In genomic region chr1:15896856-15897602, GRCh38 we compare ENCODE assay signal across 7 cellular contexts. TPM values are rescaled to one million over a fixed set of nuclear protein-coding genes. Genes with fewer than 3 reads are reported as not detected.
A peak's percentile ranks its signal among the peaks of the same experiment; 100 is the strongest.
DNase-seq lines count a peak whose midpoint lies in the region; ATAC-seq, FAIRE-seq and TF ChIP-seq lines count a peak whose summit lies in the region.
"Not testable (repeated sequence)": the region's sequence is repeated elsewhere in the genome, so short reads cannot be mapped to it uniquely, and the experiment has no call there.

No MANE protein-coding gene starts in this region.

- H3K36me3 ChIP-seq in PC-9 (ENCODE audit: low read depth); astrocyte (ENCODE audit: insufficient read depth, low read length): not testable (repeated sequence)
- peaks cover 0 to 12% of the 10 kb centered on the region in 2 experiments; a peak in 4 of 5 replicates for H3K36me3 ChIP-seq in HepG2 (replicated peaks in 1 of 2; ENCODE audit: control insufficient read depth in 1 of 2, insufficient read depth in 2 of 2, low read length in 2 of 2)

- not testable (repeated sequence) for H3K27me3 ChIP-seq in PC-9 (ENCODE audit: insufficient read depth, low read depth); astrocyte (ENCODE audit: insufficient read depth, low read length); HepG2 (ENCODE audit: control insufficient read depth in 1 of 2, insufficient read depth in 2 of 2, low read length in 2 of 2)

- not testable (repeated sequence) for H3K4me1 ChIP-seq in PC-9 (replicated peaks; ENCODE audit: insufficient read depth); astrocyte (ENCODE audit: insufficient read depth, low read length); HepG2 (ENCODE audit: insufficient read depth, low read length)

- not testable (repeated sequence) for H2AFZ ChIP-seq in PC-9; astrocyte (ENCODE audit: low read depth, low read length); HepG2 (ENCODE audit: low read length)

- not testable (repeated sequence) for H3K4me2 ChIP-seq in PC-9; astrocyte (ENCODE audit: low read length); HepG2 (ENCODE audit: low read depth, low read length)

- peaks cover 45% of the 10 kb centered on the region for H3K4me1 Mint-ChIP-seq in activated B cell treated with CpG ODN at 0.5 μM for 24 hours
- not testable (repeated sequence) for H3K4me1 Mint-ChIP-seq in astrocyte (ENCODE audit: low read depth, unreplicated experiment)

- intact Hi-C loops in PC-9 (cut with micrococcal nuclease; ENCODE audit: unreplicated experiment); activated B cell treated with CpG ODN at 0.5 μM for 24 hours (cut with micrococcal nuclease); HepG2 (cut with micrococcal nuclease; ENCODE audit: unreplicated experiment): not testable (repeated sequence)

- in situ Hi-C loops in Caki2 (cut with HindIII; ENCODE audit: low pct_unique_long_range_greater_than_20kb, low sequenced_read_pairs); HepG2 (cut with HindIII; ENCODE audit: extremely low pct_ligation_motif_present, low pct_unique_long_range_greater_than_20kb): not testable (repeated sequence)

- TF ChIP-seq POLR2A in HepG2 (IDR thresholded peaks at IDR 0.05; ENCODE audit: insufficient read depth in 1 of 2, low read depth in 2 of 2, low read length in 2 of 2): not testable (repeated sequence)

- POLR2A ChIA-PET in PC-9 (lab: Charles Lee; ENCODE audit: unreplicated experiment) (interaction anchor here (0.6 kb wide), 1 partner anchor 82 kb away, joined by 9 read pairs; no protein-coding TSS in a partner anchor), activated B cell treated with CpG ODN at 0.5 μM for 24 hours (lab: Charles Lee) (interaction anchor here (0.8 kb wide), 1 partner anchor 48 kb away, joined by 3 read pairs; no protein-coding TSS in a partner anchor)
- POLR2A ChIA-PET in HepG2 (lab: Yijun Ruan, JAX): not testable (repeated sequence)

- FAIRE-seq in astrocyte (lab: Jason Lieb, UNC); HepG2 (lab: Jason Lieb, UNC): not testable (repeated sequence)

- ATAC-seq in activated B cell treated with CpG ODN at 0.5 μM for 24 hours (ENCODE audit: low read depth); HepG2: not testable (repeated sequence)

- H3K4me3 Mint-ChIP-seq in activated B cell treated with CpG ODN at 0.5 μM for 24 hours; astrocyte (ENCODE audit: unreplicated experiment): not testable (repeated sequence)

- peaks cover 16% of the 10 kb centered on the region; the same call in 1 of the 2 replicates for H3F3A ChIP-seq in PC-9 (ENCODE audit: insufficient read depth, low read depth)

- CTCF ChIA-PET in PC-9 (lab: Charles Lee): interaction anchor here (0.7 kb wide), 1 partner anchor 24 kb away, joined by 4 read pairs; no protein-coding TSS in a partner anchor
- CTCF ChIA-PET in activated B cell treated with CpG ODN at 0.5 μM for 24 hours (lab: Charles Lee): interaction anchor here (1.0 kb wide), 1 partner anchor 14 kb away, joined by 3 read pairs; no protein-coding TSS in a partner anchor
- CTCF ChIA-PET in HepG2 (lab: Yijun Ruan, JAX; ENCODE audit: low intra/inter-chr PET ratio, low total read pairs): not testable (repeated sequence)

- peak overlapping the region; percentile 53 for H3K27ac Mint-ChIP-seq in activated B cell treated with CpG ODN at 0.5 μM for 24 hours
- H3K27ac Mint-ChIP-seq in astrocyte (ENCODE audit: unreplicated experiment): peak overlapping the region; percentile 62

- TF ChIP-seq RAD21 in HepG2 (CRISPR knock-in tag; IDR thresholded peaks at IDR 0.05): not testable (repeated sequence)

- H3K79me2 ChIP-seq in PC-9 (ENCODE audit: low read depth) (peaks cover 99% of the 10 kb centered on the region), astrocyte (ENCODE audit: insufficient read depth, low read length) (peaks cover 100% of the 10 kb centered on the region), HepG2 (ENCODE audit: insufficient read depth, low read length) (peaks cover 84% of the 10 kb centered on the region)

- not testable (repeated sequence) for H3K9ac ChIP-seq in astrocyte (ENCODE audit: low read length); HepG2 (ENCODE audit: insufficient read depth, low read depth, low read length)

- WGBS in HepG2 (ENCODE audit: low lambda C conversion rate): 96% methylated on average over 19 of the region's 19 CpGs

- H3K9me3 Mint-ChIP-seq in activated B cell treated with CpG ODN at 0.5 μM for 24 hours; astrocyte (ENCODE audit: unreplicated experiment): not testable (repeated sequence)

- H3K36me3 Mint-ChIP-seq in activated B cell treated with CpG ODN at 0.5 μM for 24 hours (ENCODE audit: low read depth): peaks cover 32% of the 10 kb centered on the region
- H3K36me3 Mint-ChIP-seq in astrocyte (ENCODE audit: low read depth, unreplicated experiment): not testable (repeated sequence)

- TF ChIP-seq CTCF in PC-9 (conservative IDR thresholded peaks at IDR 0.05); activated B cell treated with CpG ODN at 0.5 μM for 24 hours (IDR thresholded peaks at IDR 0.05); astrocyte (IDR thresholded peaks at IDR 0.05; ENCODE audit: insufficient read depth, low read depth, low read length); epithelial cell of proximal tubule (conservative IDR thresholded peaks at IDR 0.05; ENCODE audit: low read depth, low read length); HepG2 (CRISPR knock-in tag; IDR thresholded peaks at IDR 0.05): not testable (repeated sequence)

- H3K9me2 ChIP-seq in PC-9 (ENCODE audit: insufficient read depth): not testable (repeated sequence)

- not testable (repeated sequence) for H3K9me3 ChIP-seq in PC-9 (ENCODE audit: insufficient read depth, low read depth); astrocyte (ENCODE audit: insufficient read depth, low read depth, low read length); HepG2 (ENCODE audit: low read length)

- not testable (repeated sequence) for BruUV-seq in PC-9 (replicated peaks; lab: Mats Ljungman, UMichigan); HepG2 (replicated peaks; lab: Mats Ljungman, UMichigan)

- DNase-seq in Caki2 (ENCODE audit: low read depth): peak; percentile 75
- DNase-seq in PC-9; activated B cell treated with CpG ODN at 0.5 μM for 24 hours; astrocyte (ENCODE audit: low read depth); HepG2 (ENCODE audit: low spot score): not testable (repeated sequence)
- peak; percentile 56 for DNase-seq in epithelial cell of proximal tubule (ENCODE audit: low read depth)
- peak; percentile 81 for DNase-seq in renal cortical epithelial cell (ENCODE audit: low read depth)

- not testable (repeated sequence) for H3K4me3 ChIP-seq in PC-9; astrocyte (ENCODE audit: insufficient read depth, low read depth, low read length); HepG2 (replicated peaks in 1 of 3; ENCODE audit: insufficient read depth in 1 of 3, low read depth in 2 of 3, low read length in 3 of 3)
- peak overlapping the region; percentile 39 for H3K4me3 ChIP-seq in epithelial cell of proximal tubule (ENCODE audit: low read depth, low read length)

- not testable (repeated sequence) for H3K27me3 Mint-ChIP-seq in activated B cell treated with CpG ODN at 0.5 μM for 24 hours; astrocyte (ENCODE audit: low read depth, unreplicated experiment)

- peak overlapping the region; percentile 53 for H3K27ac ChIP-seq in PC-9
- H3K27ac ChIP-seq in astrocyte (ENCODE audit: low read depth, low read length); HepG2 (ENCODE audit: extremely low read length, insufficient read depth, low read length): not testable (repeated sequence)

- H4K20me1 ChIP-seq in PC-9 (ENCODE audit: insufficient read depth): not testable (repeated sequence)
- H4K20me1 ChIP-seq in astrocyte (ENCODE audit: insufficient read depth, low read length) (peaks cover 31% of the 10 kb centered on the region), HepG2 (ENCODE audit: insufficient read depth, low read length) (peaks cover 10% of the 10 kb centered on the region)

- TF ChIP-seq EP300 in HepG2 (IDR thresholded peaks at IDR 0.05; ENCODE audit: low read depth in 2 of 2, low read length in 2 of 2); HepG2 (CRISPR knock-in tag; IDR thresholded peaks at IDR 0.05; ENCODE audit: borderline replicate concordance): not testable (repeated sequence)

RNA-seq across cellular contexts. Expression of gene SPEN, which starts 49.5 kb away (rescaled TPM):
- 6.9 and 9.3 TPM in 2 replicates for total RNA-seq in Caki2 (2014; rRNA removed; shearing (Covaris generic); ENCODE audit: low replicate concordance)
- 44.9 and 46.8 TPM in 2 replicates for total RNA-seq in PC-9 (2021)
- 116 and 123 TPM in 2 replicates for total RNA-seq in activated B cell treated with CpG ODN at 0.5 μM for 24 hours
- 33.2 and 35.0 TPM in 2 replicates for total RNA-seq in astrocyte
- 10.4 and 10.6 TPM in 2 replicates for total RNA-seq in epithelial cell of proximal tubule
- total RNA-seq in HepG2 (2016; rRNA removed; fragmentation: Illumina TruSeq; extraction: Trizol): 14.0 and 25.1 TPM in 2 replicates
- total RNA-seq in HepG2 (2016; cell fraction: cytosol; rRNA removed; fragmentation: Illumina TruSeq; extraction: Trizol; ENCODE audit: low read depth): 7.7 and 8.8 TPM in 2 replicates
- total RNA-seq in HepG2 (2016; cell fraction: insoluble cytoplasmic fraction; rRNA removed; fragmentation: Illumina TruSeq; extraction: Trizol): 10.1 and 21.7 TPM in 2 replicates
- total RNA-seq in HepG2 (2016; cell fraction: membrane; rRNA removed; fragmentation: Illumina TruSeq; extraction: Trizol): 9.3 and 12.9 TPM in 2 replicates
- total RNA-seq in HepG2 (2016; cell fraction: nucleus; rRNA removed; fragmentation: Illumina TruSeq; extraction: Trizol): 49.3 and 56.0 TPM in 2 replicates
- 4.8 and 5.0 TPM in 2 replicates for polyA plus RNA-seq in HepG2 (2011; rRNA removed)
- polyA plus RNA-seq in HepG2 (2011; cell fraction: cytosol; rRNA removed): 2.8 and 3.3 TPM in 2 replicates
- polyA plus RNA-seq in HepG2 (2011; cell fraction: nucleus; rRNA removed): 18.8 and 20.8 TPM in 2 replicates
- polyA plus RNA-seq in HepG2 (2012): 21.6 and 23.5 TPM in 2 replicates
- 0.96 and 1.2 TPM in 2 replicates for polyA plus RNA-seq in HepG2 (2016; cell fraction: cytosol; fragmentation: Illumina TruSeq; extraction: Trizol; ENCODE audit: low read depth)
- 8.1 and 13.9 TPM in 2 replicates for polyA plus RNA-seq in HepG2 (2016; cell fraction: insoluble cytoplasmic fraction; fragmentation: Illumina TruSeq; extraction: Trizol; ENCODE audit: low read depth)
- 2.4 and 4.4 TPM in 2 replicates for polyA plus RNA-seq in HepG2 (2016; cell fraction: membrane; fragmentation: Illumina TruSeq; extraction: Trizol; ENCODE audit: low read depth)
- polyA plus RNA-seq in HepG2 (2016; cell fraction: nucleus; fragmentation: Illumina TruSeq; extraction: Trizol; ENCODE audit: insufficient read depth, low read depth): 82.7 and 94.7 TPM in 2 replicates
- 26.2 and 39.1 TPM in 2 replicates for polyA minus RNA-seq in HepG2 (2011; rRNA and poly(A)+ RNA removed; ENCODE audit: low replicate concordance)
- polyA minus RNA-seq in HepG2 (2011; cell fraction: cytosol; rRNA and poly(A)+ RNA removed): 16.2 and 25.1 TPM in 2 replicates
- 33.1 and 35.3 TPM in 2 replicates for polyA minus RNA-seq in HepG2 (2011; cell fraction: nucleus; rRNA and poly(A)+ RNA removed)
- total RNA-seq in renal cortical epithelial cell: 18.6 and 45.6 TPM in 2 replicates
